11 cellular contexts compared by ENCODE assay signal in genomic region chr10:79072994-79073654, GRCh38. TPM values are rescaled to one million over a fixed set of nuclear protein-coding genes. Genes with fewer than 3 reads are reported as not detected.
A peak's percentile ranks its signal among the peaks of the same experiment; 100 is the strongest.
DNase-seq lines count a peak whose midpoint lies in the region; ATAC-seq and TF ChIP-seq lines count a peak whose summit lies in the region.
"Had no signal": no experiment of that assay in that cellular context is flagged by ENCODE, and none has a peak within 500 bp of the region (broad histone marks: within the 10 kb centered on the region; RNA-seq: fewer than 3 reads in every experiment).

No MANE protein-coding gene starts in this region.

- no peaks in the 10 kb centered on the region for H3K9me3 Mint-ChIP-seq in CD4-positive, CD25-positive, alpha-beta regulatory T cell
- H3K9me3 Mint-ChIP-seq: activated naive CD8-positive, alpha-beta T cell treated with anti-CD3 and anti-CD28 coated beads, Interleukin-2, amount 50 U/mL, for 24 hours had no signal

- no peak overlapping the region for H3K4me3 ChIP-seq in CD4-positive, CD25-positive, alpha-beta regulatory T cell (ENCODE audit: low read depth, low read length)
- no peak overlapping the region for H3K4me3 ChIP-seq in PC-9
- H3K4me3 ChIP-seq in fibroblast of mammary gland (ENCODE audit: control insufficient read depth, low read depth, low read length) = no peak overlapping the region
- H3K4me3 ChIP-seq in psoas muscle = peak overlapping the region; percentile 4

- peaks cover 43% of the 10 kb centered on the region for H4K20me1 ChIP-seq in PC-9 (ENCODE audit: insufficient read depth)

- no peak for DNase-seq in CD4-positive, CD25-positive, alpha-beta regulatory T cell
- DNase-seq in PC-9 (no peak), fibroblast of mammary gland (ENCODE audit: low read depth) (no peak), psoas muscle (no peak), medulla oblongata (ENCODE audit: extremely low spot score) (no peak), NCI-H2196 (lab: John Stamatoyannopoulos, UW; ENCODE audit: unreplicated experiment) (no peak), NCI-H345 treated with DMSO at 0.1 percent for 48 hours (lab: John Stamatoyannopoulos, UW; ENCODE audit: unreplicated experiment) (no peak), cortex of kidney (lab: John Stamatoyannopoulos, UW) (no peak)
- DNase-seq: activated CD4-positive, alpha-beta T cell treated with anti-CD3 and anti-CD28 coated beads for 48 hours; activated naive CD8-positive, alpha-beta T cell treated with anti-CD3 and anti-CD28 coated beads, Interleukin-2, amount 50 U/mL, for 24 hours had no signal

- H3K4me2 ChIP-seq in PC-9 = peak overlapping the region; percentile 99

- H3K27me3 ChIP-seq in CD4-positive, CD25-positive, alpha-beta regulatory T cell (ENCODE audit: control insufficient read depth, insufficient read depth, low read length) = no peaks in the 10 kb centered on the region
- H3K27me3 ChIP-seq in PC-9 (ENCODE audit: insufficient read depth, low read depth) (no peaks in the 10 kb centered on the region), psoas muscle (ENCODE audit: insufficient read depth in 3 of 3, low read length in 2 of 3) (no peaks in the 10 kb centered on the region)
- H3K27me3 ChIP-seq: MG63 had no signal

- peaks cover 14% of the 10 kb centered on the region; the same call in 1 of the 2 replicates for H3F3A ChIP-seq in PC-9 (ENCODE audit: insufficient read depth, low read depth)

- no peak overlapping the region for H2AFZ ChIP-seq in PC-9

- no peak overlapping the region for H3K27ac ChIP-seq in CD4-positive, CD25-positive, alpha-beta regulatory T cell (ENCODE audit: insufficient read depth, low read length, poor library complexity, severe bottlenecking)
- no peak overlapping the region for H3K27ac ChIP-seq in PC-9
- H3K27ac ChIP-seq in psoas muscle = no peak overlapping the region

- H3K36me3 Mint-ChIP-seq in CD4-positive, CD25-positive, alpha-beta regulatory T cell = no peaks in the 10 kb centered on the region

- H3K9me2 ChIP-seq in PC-9 (ENCODE audit: insufficient read depth) = no peaks in the 10 kb centered on the region

- H3K4me1 ChIP-seq in CD4-positive, CD25-positive, alpha-beta regulatory T cell (ENCODE audit: control insufficient read depth, insufficient read depth, low read length, poor library complexity, severe bottlenecking) = peaks cover 27% of the 10 kb centered on the region
- peaks cover 68% of the 10 kb centered on the region for H3K4me1 ChIP-seq in PC-9 (replicated peaks; ENCODE audit: insufficient read depth)
- peaks cover 64% of the 10 kb centered on the region for H3K4me1 ChIP-seq in psoas muscle

- H3K4me3 Mint-ChIP-seq in CD4-positive, CD25-positive, alpha-beta regulatory T cell = peak overlapping the region; percentile 50 to 83 (median 74)
- H3K4me3 Mint-ChIP-seq: activated naive CD8-positive, alpha-beta T cell treated with anti-CD3 and anti-CD28 coated beads, Interleukin-2, amount 50 U/mL, for 24 hours had no signal

- H3K27me3 Mint-ChIP-seq in CD4-positive, CD25-positive, alpha-beta regulatory T cell = peaks cover 15% of the 10 kb centered on the region

- H3K9me3 ChIP-seq in CD4-positive, CD25-positive, alpha-beta regulatory T cell (ENCODE audit: control insufficient read depth in 2 of 2, low read length in 2 of 2) = no peaks in the 10 kb centered on the region
- H3K9me3 ChIP-seq in PC-9 (ENCODE audit: insufficient read depth, low read depth) = no peaks in the 10 kb centered on the region
- no peaks in the 10 kb centered on the region for H3K9me3 ChIP-seq in psoas muscle
- H3K9me3 ChIP-seq: MG63 had no signal

- TF ChIP-seq CTCF in PC-9 (conservative IDR thresholded peaks at IDR 0.05) = no peak; the same call in 1 of the 2 replicates
- TF ChIP-seq CTCF in fibroblast of mammary gland (conservative IDR thresholded peaks at IDR 0.05; ENCODE audit: control insufficient read depth, insufficient read depth, low read depth, low read length) = peak; percentile 11
- no peak for TF ChIP-seq CTCF in psoas muscle (IDR thresholded peaks at IDR 0.05)

- H3K27ac Mint-ChIP-seq in CD4-positive, CD25-positive, alpha-beta regulatory T cell = peak overlapping the region in 1 of 3 donors; percentile 11
- H3K27ac Mint-ChIP-seq: activated naive CD8-positive, alpha-beta T cell treated with anti-CD3 and anti-CD28 coated beads, Interleukin-2, amount 50 U/mL, for 24 hours had no signal

- BruUV-seq in PC-9 (replicated peaks; lab: Mats Ljungman, UMichigan) = no TSS peak

- intact Hi-C loops in PC-9 (cut with micrococcal nuclease; ENCODE audit: unreplicated experiment) (loop anchor here (5.0 to 10.0 kb wide), 2 partner anchors 39 to 858 kb away; no protein-coding TSS in a partner anchor), psoas muscle (cut with DNase I) (loop anchor here (5.0 kb wide), 2 partner anchors 74 to 119 kb away; no protein-coding TSS in a partner anchor)

- CTCF ChIA-PET in PC-9 (lab: Charles Lee) = no interaction called here

- H3K36me3 ChIP-seq in CD4-positive, CD25-positive, alpha-beta regulatory T cell (ENCODE audit: control insufficient read depth, insufficient read depth, low read length) = no peaks in the 10 kb centered on the region
- H3K36me3 ChIP-seq in PC-9 (ENCODE audit: low read depth) = no peaks in the 10 kb centered on the region
- no peaks in the 10 kb centered on the region for H3K36me3 ChIP-seq in psoas muscle (ENCODE audit: insufficient read depth in 1 of 2, low read depth in 1 of 2)

- POLR2A ChIA-PET in PC-9 (lab: Charles Lee; ENCODE audit: unreplicated experiment) = no interaction called here

- H3K4me1 Mint-ChIP-seq in CD4-positive, CD25-positive, alpha-beta regulatory T cell = peaks cover 0 to 62% (median 19%) of the 10 kb centered on the region in 4 donors

- ATAC-seq in CD4-positive, CD25-positive, alpha-beta regulatory T cell (ENCODE audit: low read depth in 2 of 2) = no peak
- ATAC-seq in psoas muscle = no peak
- ATAC-seq: activated naive CD8-positive, alpha-beta T cell treated with anti-CD3 and anti-CD28 coated beads, Interleukin-2, amount 50 U/mL, for 24 hours had no signal

- 87 to 100% (median 92%) methylated on average over 4 of the region's 4 CpGs for WGBS in psoas muscle, 3 donors

- H3K79me2 ChIP-seq in PC-9 (ENCODE audit: low read depth) = peaks cover 88% of the 10 kb centered on the region

RNA-seq across cellular contexts. Expression of gene ZMIZ1, which starts 4.4 kb away (rescaled TPM):
- total RNA-seq in CD4-positive, CD25-positive, alpha-beta regulatory T cell = 34.8 TPM
- polyA plus RNA-seq in CD4-positive, CD25-positive, alpha-beta regulatory T cell = 1 to 10 TPM; 1.5 to 2.3 (median 1.9) TPM
- total RNA-seq in PC-9 (2021) = 47.6 and 48.5 TPM in 2 replicates
- total RNA-seq in psoas muscle = 10 to 100 TPM; 30.0 to 37.6 (median 35.4) TPM
- polyA plus RNA-seq in psoas muscle = 10 to 100 TPM; 10.4 to 24.3 (median 22.0) TPM
